19 cellular contexts compared by ENCODE assay signal in the genomic region with DNA sequence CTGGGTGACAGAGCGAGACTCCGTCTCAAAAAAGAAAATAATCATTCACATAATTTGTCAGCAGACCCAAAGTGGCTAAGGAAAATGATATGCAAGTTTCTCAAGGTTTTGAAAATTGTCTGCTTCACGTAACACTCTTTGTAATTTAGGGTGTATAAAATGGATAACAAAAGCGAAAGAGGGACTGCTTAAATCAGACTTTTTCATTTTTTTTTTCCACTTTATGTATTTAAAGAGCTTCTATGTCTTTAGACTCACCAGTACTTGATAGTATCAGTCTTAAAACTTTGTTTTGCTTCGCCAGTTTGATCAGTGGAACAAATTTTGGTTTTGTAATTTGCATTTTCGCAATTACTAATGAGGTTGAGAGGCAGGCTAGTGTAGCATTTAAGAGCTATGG. TPM values are rescaled to one million over a fixed set of nuclear protein-coding genes. Genes with fewer than 3 reads are reported as not detected.
A peak's percentile ranks its signal among the peaks of the same experiment; 100 is the strongest.
DNase-seq lines count a peak whose midpoint lies in the region; ATAC-seq and TF ChIP-seq lines count a peak whose summit lies in the region.
"Had no signal": no experiment of that assay in that cellular context is flagged by ENCODE, and none has a peak within 500 bp of the region (broad histone marks: within the 10 kb centered on the region; RNA-seq: fewer than 3 reads in every experiment).

No MANE protein-coding gene starts in this region.

- 0 out of 2 replicates have a peak, but pooled peaks cover 4% of the 10 kb centered on the region for H3K36me3 ChIP-seq in Karpas-422 (ENCODE audit: insufficient read depth, low read length)
- H3K36me3 ChIP-seq in sigmoid colon, result no peaks in the 10 kb centered on the region
- H3K36me3 ChIP-seq: thyroid gland had no signal

- H3K4me1 Mint-ChIP-seq in activated CD4-positive, alpha-beta memory T cell treated with anti-CD3 and anti-CD28 coated beads for 36 hours (ENCODE audit: low read depth), result peaks cover 78% of the 10 kb centered on the region
- peaks cover 69% of the 10 kb centered on the region for H3K4me1 Mint-ChIP-seq in activated CD4-positive, alpha-beta memory T cell treated with anti-CD3 and anti-CD28 coated beads, Interleukin-2, amount 10 ng/mL, durations not matched to agents 7 days and 5 days
- peaks cover 33% of the 10 kb centered on the region for H3K4me1 Mint-ChIP-seq in memory B cell

- TF ChIP-seq EP300 in sigmoid colon (IDR thresholded peaks at IDR 0.05), result no peak

- H3K4me3 Mint-ChIP-seq in activated CD4-positive, alpha-beta memory T cell treated with anti-CD3 and anti-CD28 coated beads for 36 hours, result peak overlapping the region; percentile 59
- H3K4me3 Mint-ChIP-seq in activated CD4-positive, alpha-beta memory T cell treated with anti-CD3 and anti-CD28 coated beads, Interleukin-2, amount 10 ng/mL, durations not matched to agents 7 days and 5 days, result no peak overlapping the region
- peak overlapping the region; percentile 77 for H3K4me3 Mint-ChIP-seq in memory B cell
- H3K4me3 Mint-ChIP-seq: T-helper 1 cell treated with Interleukin-12 subunit alpha and Interleukin-12 subunit beta and Interleukin-4 antibody, amounts not matched to agents 30 μg/mL and 1 μg/mL, for 36 hours had no signal

- TF ChIP-seq CTCF in GM12865 (IDR thresholded peaks at IDR 0.05; ENCODE audit: insufficient read depth, low read depth, low read length, missing control alignments) (no peak), sigmoid colon (IDR thresholded peaks at IDR 0.05) (no peak)

- CTCF ChIA-PET in activated CD4-positive, alpha-beta memory T cell treated with anti-CD3 and anti-CD28 coated beads for 36 hours (lab: Charles Lee), result interaction anchor here (0.9 to 1.0 kb wide), 2 partner anchors 133 to 242 kb away, joined by 3 read pairs; no protein-coding TSS in a partner anchor
- CTCF ChIA-PET in activated CD4-positive, alpha-beta memory T cell treated with anti-CD3 and anti-CD28 coated beads, Interleukin-2, amount 10 ng/mL, durations not matched to agents 7 days and 5 days (lab: Charles Lee), result interaction anchor here (1.3 to 1.4 kb wide), 2 partner anchors 18 to 242 kb away, joined by 3 to 4 read pairs; no protein-coding TSS in a partner anchor

- H3K4me1 ChIP-seq in Karpas-422 (ENCODE audit: low read length) (peaks cover 57% of the 10 kb centered on the region), sigmoid colon (peaks cover 0 to 35% (median 12%) of the 10 kb centered on the region in 4 donors)

- H2AFZ ChIP-seq in Karpas-422 (ENCODE audit: low read length), result no peak overlapping the region

- H3K9ac ChIP-seq in Karpas-422 (ENCODE audit: low read length), result no peak overlapping the region; the same call in 1 of the 2 replicates

- no peaks in the 10 kb centered on the region for H3K9me2 ChIP-seq in Karpas-422 (replicated peaks; ENCODE audit: insufficient read depth, low read length)

- intact Hi-C loops in activated CD4-positive, alpha-beta memory T cell treated with anti-CD3 and anti-CD28 coated beads for 36 hours (cut with micrococcal nuclease), result loop anchor here (2.0 to 5.0 kb wide), 5 partner anchors 27 to 383 kb away; a partner anchor contains a TSS
- intact Hi-C loops in sigmoid colon (cut with DNase I), result loop anchor here (5.0 to 10.0 kb wide), 3 partner anchors 175 to 325 kb away; no protein-coding TSS in a partner anchor

- 76 to 92% methylated on average over 6 of the region's 6 CpGs for WGBS in sigmoid colon, 2 donors

- H3K4me3 ChIP-seq in GM12865 (ENCODE audit: low read depth, low read length) (peak overlapping the region; percentile 42), Karpas-422 (ENCODE audit: low read length) (no peak overlapping the region), sigmoid colon (no peak overlapping the region)
- H3K4me3 ChIP-seq: esophagus squamous epithelium, thyroid gland had no signal

- no peak for TF ChIP-seq POLR2A in sigmoid colon (IDR thresholded peaks at IDR 0.05)

- no peaks in the 10 kb centered on the region for H3K9me3 ChIP-seq in Karpas-422 (ENCODE audit: low read length)
- H3K9me3 ChIP-seq in sigmoid colon, result no peaks in the 10 kb centered on the region
- H3K9me3 ChIP-seq: esophagus squamous epithelium, neutrophil, thyroid gland had no signal

- H3K4me2 ChIP-seq in Karpas-422 (ENCODE audit: low read depth, low read length, poor library complexity, severe bottlenecking), result peak overlapping the region; percentile 39

- H3K27me3 ChIP-seq in Karpas-422 (ENCODE audit: low read length) (no peaks in the 10 kb centered on the region), sigmoid colon (no peaks in the 10 kb centered on the region)
- H3K27me3 ChIP-seq: esophagus squamous epithelium, neutrophil, thyroid gland had no signal

- peak; percentile 10 for ATAC-seq in memory B cell (ENCODE audit: low read depth)
- ATAC-seq: left lobe of liver, Right ventricle myocardium inferior had no signal

- no peak overlapping the region for H3K27ac ChIP-seq in Karpas-422 (ENCODE audit: low read length)
- no peak overlapping the region for H3K27ac ChIP-seq in sigmoid colon
- H3K27ac ChIP-seq: C4-2B, esophagus squamous epithelium, neutrophil, thyroid gland had no signal

- no peaks in the 10 kb centered on the region for H3K27me3 Mint-ChIP-seq in activated CD4-positive, alpha-beta memory T cell treated with anti-CD3 and anti-CD28 coated beads for 36 hours
- no peaks in the 10 kb centered on the region for H3K27me3 Mint-ChIP-seq in activated CD4-positive, alpha-beta memory T cell treated with anti-CD3 and anti-CD28 coated beads, Interleukin-2, amount 10 ng/mL, durations not matched to agents 7 days and 5 days
- no peaks in the 10 kb centered on the region for H3K27me3 Mint-ChIP-seq in memory B cell

- H3K79me2 ChIP-seq in Karpas-422 (ENCODE audit: low read length), result peaks cover 98% of the 10 kb centered on the region

- peaks cover 40% of the 10 kb centered on the region for H4K20me1 ChIP-seq in Karpas-422 (ENCODE audit: insufficient read depth, low read depth, low read length)

- H3K9me3 Mint-ChIP-seq in activated CD4-positive, alpha-beta memory T cell treated with anti-CD3 and anti-CD28 coated beads for 36 hours, result no peaks in the 10 kb centered on the region
- no peaks in the 10 kb centered on the region for H3K9me3 Mint-ChIP-seq in activated CD4-positive, alpha-beta memory T cell treated with anti-CD3 and anti-CD28 coated beads, Interleukin-2, amount 10 ng/mL, durations not matched to agents 7 days and 5 days
- no peaks in the 10 kb centered on the region for H3K9me3 Mint-ChIP-seq in memory B cell
- H3K9me3 Mint-ChIP-seq: T-helper 1 cell treated with Interleukin-12 subunit alpha and Interleukin-12 subunit beta and Interleukin-4 antibody, amounts not matched to agents 30 μg/mL and 1 μg/mL, for 36 hours had no signal

- no peak for DNase-seq in activated CD4-positive, alpha-beta memory T cell treated with anti-CD3 and anti-CD28 coated beads for 36 hours
- no peak for DNase-seq in activated CD4-positive, alpha-beta memory T cell treated with anti-CD3 and anti-CD28 coated beads, Interleukin-2, amount 10 ng/mL, durations not matched to agents 7 days and 5 days
- DNase-seq in GM12865 (ENCODE audit: low read depth), result peak; percentile 40
- peak; percentile 51 for DNase-seq in Karpas-422
- DNase-seq in memory B cell (ENCODE audit: low spot score in 2 of 2), result no peak
- no peak for DNase-seq in sigmoid colon
- DNase-seq in midbrain (lab: John Stamatoyannopoulos, UW), result no peak
- no peak for DNase-seq in globus pallidus (ENCODE audit: low spot score)
- DNase-seq: DMS79, esophagus squamous epithelium, KBM-7, NCI-H1048, NCI-H2029 treated with DMSO at 0.1 percent for 48 hours, thyroid gland had no signal

- H3K27ac Mint-ChIP-seq in activated CD4-positive, alpha-beta memory T cell treated with anti-CD3 and anti-CD28 coated beads for 36 hours, result no peak overlapping the region
- H3K27ac Mint-ChIP-seq in activated CD4-positive, alpha-beta memory T cell treated with anti-CD3 and anti-CD28 coated beads, Interleukin-2, amount 10 ng/mL, durations not matched to agents 7 days and 5 days, result no peak overlapping the region
- no peak overlapping the region for H3K27ac Mint-ChIP-seq in memory B cell
- H3K27ac Mint-ChIP-seq: T-helper 1 cell treated with Interleukin-12 subunit alpha and Interleukin-12 subunit beta and Interleukin-4 antibody, amounts not matched to agents 30 μg/mL and 1 μg/mL, for 36 hours had no signal

- H3K36me3 Mint-ChIP-seq in activated CD4-positive, alpha-beta memory T cell treated with anti-CD3 and anti-CD28 coated beads for 36 hours, result peaks cover 4% of the 10 kb centered on the region
- peaks cover 6% of the 10 kb centered on the region for H3K36me3 Mint-ChIP-seq in activated CD4-positive, alpha-beta memory T cell treated with anti-CD3 and anti-CD28 coated beads, Interleukin-2, amount 10 ng/mL, durations not matched to agents 7 days and 5 days (ENCODE audit: low read depth)
- H3K36me3 Mint-ChIP-seq in memory B cell, result no peaks in the 10 kb centered on the region

- POLR2A ChIA-PET in activated CD4-positive, alpha-beta memory T cell treated with anti-CD3 and anti-CD28 coated beads for 36 hours (lab: Charles Lee), result interaction anchor here (0.7 to 1.2 kb wide), 2 partner anchors 35 to 44 kb away, joined by 3 to 4 read pairs; no protein-coding TSS in a partner anchor
- POLR2A ChIA-PET in activated CD4-positive, alpha-beta memory T cell treated with anti-CD3 and anti-CD28 coated beads, Interleukin-2, amount 10 ng/mL, durations not matched to agents 7 days and 5 days (lab: Charles Lee), result interaction anchor here (1.1 kb wide), 1 partner anchor 212 kb away, joined by 3 read pairs; no protein-coding TSS in a partner anchor

RNA-seq across cellular contexts. Expression of a gene that starts 34.6 kb away (rescaled TPM):
- 10 to 100 TPM; 55.8 to 57.5 TPM for total RNA-seq in activated CD4-positive, alpha-beta memory T cell treated with anti-CD3 and anti-CD28 coated beads for 36 hours
- total RNA-seq in activated CD4-positive, alpha-beta memory T cell treated with anti-CD3 and anti-CD28 coated beads, Interleukin-2, amount 10 ng/mL, durations not matched to agents 7 days and 5 days, result 10 to 100 TPM; 43.9 to 45.9 TPM
- total RNA-seq in Karpas-422 (2014; rRNA removed; shearing (Covaris generic); ENCODE audit: low replicate concordance), result 68.8 and 160 TPM in 2 replicates
- 10 to 100 TPM; 64.3 to 84.5 (median 73.6) TPM for total RNA-seq in sigmoid colon
- polyA plus RNA-seq in sigmoid colon, result 10 to 100 TPM in 2 of 3 donors, 1 to 10 TPM in 1; 9.6 to 18.7 (median 12.0) TPM

Comparison
In these comparisons a context has a peak if more than half of its experiments do, and no peak if none do; other contexts are left out.
1. DNase-seq: peak in GM12865 (single experiment) and Karpas-422 (single experiment); none in activated CD4-positive, alpha-beta memory T cell treated with anti-CD3 and anti-CD28 coated beads for 36 hours (single experiment), activated CD4-positive, alpha-beta memory T cell treated with anti-CD3 and anti-CD28 coated beads, Interleukin-2, amount 10 ng/mL, durations not matched to agents 7 days and 5 days (single experiment), memory B cell (0 of 2), sigmoid colon (single experiment), midbrain (single experiment) and globus pallidus (single experiment).